ENCODE assay signal across 10 cellular contexts in genomic region chr10:42960491-42961155, GRCh38.
DNase-seq lines count a peak whose midpoint lies in the region; ATAC-seq and TF ChIP-seq lines count a peak whose summit lies in the region.
"Had no signal": no experiment of that assay in that cellular context is flagged by ENCODE, and none has a peak within 500 bp of the region (broad histone marks: within the 10 kb centered on the region; RNA-seq: fewer than 3 reads in every experiment).

No MANE protein-coding gene starts in this region.

- H4K8ac ChIP-seq in trophoblast cell (ENCODE audit: low read depth, low read length), result no peak overlapping the region

- H3K27me3 ChIP-seq in GM23338 (ENCODE audit: insufficient read depth) (no peaks in the 10 kb centered on the region), Peyer's patch (no peaks in the 10 kb centered on the region), trophoblast cell (ENCODE audit: insufficient read depth, low read length) (no peaks in the 10 kb centered on the region)

- H3K4me2 ChIP-seq in GM23338, result no peak overlapping the region
- H3K4me2 ChIP-seq in trophoblast cell (ENCODE audit: low read length), result no peak overlapping the region

- no peaks in the 10 kb centered on the region for H3F3A ChIP-seq in GM23338 (replicated peaks; ENCODE audit: low read depth)

- H3K79me1 ChIP-seq in trophoblast cell (ENCODE audit: low read length), result peaks cover 2% of the 10 kb centered on the region

- H2BK5ac ChIP-seq in trophoblast cell (ENCODE audit: low read depth, low read length, poor library complexity), result no peak overlapping the region

- no peaks in the 10 kb centered on the region for H4K20me1 ChIP-seq in GM23338 (replicated peaks; ENCODE audit: insufficient read depth)

- H2AFZ ChIP-seq in GM23338 (no peak overlapping the region), trophoblast cell (ENCODE audit: insufficient read depth, low read length, poor library complexity) (no peak overlapping the region)

- peaks cover 11% of the 10 kb centered on the region for H3K4me1 Mint-ChIP-seq in GM23338
- H3K4me1 Mint-ChIP-seq in progenitor cell of endocrine pancreas (ENCODE audit: low read depth), result no peaks in the 10 kb centered on the region

- no peak for TF ChIP-seq CTCF in GM23338 (conservative IDR thresholded peaks at IDR 0.05; ENCODE audit: low read depth in 2 of 2)
- TF ChIP-seq CTCF in Peyer's patch (IDR thresholded peaks at IDR 0.05), result no peak
- TF ChIP-seq CTCF in fibroblast of the aortic adventitia (IDR thresholded peaks at IDR 0.05; ENCODE audit: insufficient read depth, low read length), result no peak
- TF ChIP-seq CTCF in progenitor cell of endocrine pancreas (IDR thresholded peaks at IDR 0.05; ENCODE audit: unreplicated experiment), result no peak

- TF ChIP-seq POLR2A in Peyer's patch (IDR thresholded peaks at IDR 0.05), result no peak

- H3K4me3 Mint-ChIP-seq in GM23338, result no peak overlapping the region
- no peak overlapping the region for H3K4me3 Mint-ChIP-seq in progenitor cell of endocrine pancreas (ENCODE audit: low read depth)
- H3K4me3 Mint-ChIP-seq: activated T-cell treated with anti-CD3 and anti-CD28 coated beads, Interleukin-2, amount 50 U/mL, for 72 hours had no signal

- H3K9me3 Mint-ChIP-seq in GM23338, result peaks cover 9% of the 10 kb centered on the region; the same call in 2 of the 3 replicates
- H3K9me3 Mint-ChIP-seq in progenitor cell of endocrine pancreas (ENCODE audit: low read depth), result no peaks in the 10 kb centered on the region
- H3K9me3 Mint-ChIP-seq: activated T-cell treated with anti-CD3 and anti-CD28 coated beads, Interleukin-2, amount 50 U/mL, for 72 hours had no signal

- no peak overlapping the region for H3K18ac ChIP-seq in trophoblast cell (ENCODE audit: low read length)

- peaks cover 0 to 3% (median 0%) of the 10 kb centered on the region in 4 donors for H3K9me3 ChIP-seq in Peyer's patch
- H3K9me3 ChIP-seq in trophoblast cell (ENCODE audit: insufficient read depth, low read depth, low read length), result no peaks in the 10 kb centered on the region

- no peak overlapping the region for H3K4ac ChIP-seq in trophoblast cell (ENCODE audit: low read depth, low read length)

- no peak overlapping the region for H4K91ac ChIP-seq in trophoblast cell (ENCODE audit: low read depth, low read length)

- H3K27ac ChIP-seq in GM23338 (ENCODE audit: low read depth) (no peak overlapping the region), Peyer's patch (no peak overlapping the region), trophoblast cell (ENCODE audit: low read depth, low read length) (no peak overlapping the region), substantia nigra (ENCODE audit: low read depth, low read length, poor library complexity, severe bottlenecking) (no peak overlapping the region)

- no peak overlapping the region for H2AK5ac ChIP-seq in trophoblast cell (ENCODE audit: low read length)

- H3K23ac ChIP-seq in trophoblast cell (ENCODE audit: low read length), result no peak overlapping the region

- no peaks in the 10 kb centered on the region for H3K9me2 ChIP-seq in GM23338 (ENCODE audit: insufficient read depth)

- H3K36me3 ChIP-seq in GM23338 (ENCODE audit: insufficient read depth) (no peaks in the 10 kb centered on the region), Peyer's patch (no peaks in the 10 kb centered on the region), trophoblast cell (ENCODE audit: control insufficient read depth in 1 of 2, insufficient read depth in 2 of 2, low read length in 2 of 2) (no peaks in the 10 kb centered on the region)

- H3K79me2 ChIP-seq in GM23338 (replicated peaks; ENCODE audit: insufficient read depth) (no peaks in the 10 kb centered on the region), trophoblast cell (ENCODE audit: control insufficient read depth, insufficient read depth, low read length, poor library complexity) (no peaks in the 10 kb centered on the region)

- H3K36me3 Mint-ChIP-seq in GM23338 (ENCODE audit: low read depth), result peaks cover 6% of the 10 kb centered on the region; the same call in 2 of the 3 replicates
- H3K36me3 Mint-ChIP-seq in progenitor cell of endocrine pancreas (ENCODE audit: insufficient read depth), result no peaks in the 10 kb centered on the region
- H3K36me3 Mint-ChIP-seq: naive B cell had no signal

- peaks cover 7% of the 10 kb centered on the region for H3K27me3 Mint-ChIP-seq in GM23338 (ENCODE audit: insufficient read depth, low read depth, poor library complexity)
- peaks cover 11% of the 10 kb centered on the region for H3K27me3 Mint-ChIP-seq in progenitor cell of endocrine pancreas
- H3K27me3 Mint-ChIP-seq: naive B cell had no signal

- H3K27ac Mint-ChIP-seq in GM23338 (no peak overlapping the region), progenitor cell of endocrine pancreas (no peak overlapping the region)
- H3K27ac Mint-ChIP-seq: activated T-cell treated with anti-CD3 and anti-CD28 coated beads, Interleukin-2, amount 50 U/mL, for 72 hours; naive B cell had no signal

- no peak overlapping the region for H2BK120ac ChIP-seq in trophoblast cell (ENCODE audit: insufficient read depth, low read length, poor library complexity)

- H3K14ac ChIP-seq in trophoblast cell (ENCODE audit: low read length), result no peak overlapping the region

- H3K9ac ChIP-seq in trophoblast cell (ENCODE audit: low read length), result no peak overlapping the region

- WGBS in trophoblast cell (ENCODE audit: extremely low coverage, insufficient coverage, insufficient read length), result no CpG with 5 or more reads among the region's 8 CpGs

- H3K4me1 ChIP-seq in GM23338 (ENCODE audit: insufficient read depth) (no peaks in the 10 kb centered on the region), Peyer's patch (no peaks in the 10 kb centered on the region), trophoblast cell (ENCODE audit: control insufficient read depth in 1 of 2, insufficient read depth in 2 of 2, low read length in 2 of 2) (peaks cover 0 to 5% of the 10 kb centered on the region in 2 experiments)

- no peak overlapping the region for H3K4me3 ChIP-seq in GM23338
- no peak overlapping the region for H3K4me3 ChIP-seq in Peyer's patch
- no peak overlapping the region for H3K4me3 ChIP-seq in fibroblast of the aortic adventitia (ENCODE audit: low read depth, low read length)
- no peak overlapping the region for H3K4me3 ChIP-seq in trophoblast cell (ENCODE audit: low read depth, low read length)

- no peak overlapping the region for H2BK12ac ChIP-seq in trophoblast cell (ENCODE audit: low read length)

- H4K12ac ChIP-seq in trophoblast cell (ENCODE audit: low read depth, low read length), result no peak overlapping the region

- peak; percentile 90 for ATAC-seq in GM23338
- ATAC-seq in activated CD4-positive, CD25-positive, alpha-beta regulatory T cell treated with anti-CD3 and anti-CD28 coated beads, Interleukin-2, amount 50 U/mL, for 24 hours, result no peak
- ATAC-seq: activated T-cell treated with anti-CD3 and anti-CD28 coated beads, Interleukin-2, amount 50 U/mL, for 72 hours had no signal

- DNase-seq in GM23338 (ENCODE audit: low spot score) (peak; percentile 25), Peyer's patch (peak in 2 of 3 donors; percentile 23 to 35), fibroblast of the aortic adventitia (ENCODE audit: low read depth) (peak; percentile 19), trophoblast cell (peak; percentile 74 to 78), progenitor cell of endocrine pancreas (ENCODE audit: low spot score, unreplicated experiment) (no peak), substantia nigra (lab: John Stamatoyannopoulos, UW) (no peak), GF-D8 (lab: John Stamatoyannopoulos, UW) (no peak)
- DNase-seq: activated T-cell treated with anti-CD3 and anti-CD28 coated beads, Interleukin-2, amount 50 U/mL, for 72 hours; naive B cell had no signal

TF ChIP-seq in GM23338, 12 proteins besides CTCF, POLR2A, EP300 and RAD21 (continues in another document):
- TF ChIP-seq EZH2phosphoT487 (IDR thresholded peaks at IDR 0.05; ENCODE audit: unreplicated experiment) (no peak), ZNF114 (CRISPR knock-in tag; IDR thresholded peaks at IDR 0.05) (no peak), EZH2 (IDR thresholded peaks at IDR 0.05; ENCODE audit: low read depth, unreplicated experiment) (no peak), NANOG (IDR thresholded peaks at IDR 0.05; ENCODE audit: borderline replicate concordance) (no peak), POLR2AphosphoS5 (IDR thresholded peaks at IDR 0.05; ENCODE audit: low read depth) (no peak)
- TF ChIP-seq, protein P1, sequence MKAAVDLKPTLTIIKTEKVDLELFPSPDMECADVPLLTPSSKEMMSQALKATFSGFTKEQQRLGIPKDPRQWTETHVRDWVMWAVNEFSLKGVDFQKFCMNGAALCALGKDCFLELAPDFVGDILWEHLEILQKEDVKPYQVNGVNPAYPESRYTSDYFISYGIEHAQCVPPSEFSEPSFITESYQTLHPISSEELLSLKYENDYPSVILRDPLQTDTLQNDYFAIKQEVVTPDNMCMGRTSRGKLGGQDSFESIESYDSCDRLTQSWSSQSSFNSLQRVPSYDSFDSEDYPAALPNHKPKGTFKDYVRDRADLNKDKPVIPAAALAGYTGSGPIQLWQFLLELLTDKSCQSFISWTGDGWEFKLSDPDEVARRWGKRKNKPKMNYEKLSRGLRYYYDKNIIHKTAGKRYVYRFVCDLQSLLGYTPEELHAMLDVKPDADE (IDR thresholded peaks at IDR 0.05), result no peak

Comparison
In these comparisons a context has a peak if more than half of its experiments do, and no peak if none do; other contexts are left out.
1. DNase-seq: peak in GM23338 (single experiment), Peyer's patch (2 of 3), fibroblast of the aortic adventitia (single experiment) and trophoblast cell (2 of 2); none in progenitor cell of endocrine pancreas (single experiment), substantia nigra (0 of 49) and GF-D8 (single experiment).